1 cellular context compared by ENCODE assay signal in genomic region chr11:59197990-59198389, GRCh38.
TF ChIP-seq lines count a peak whose summit lies in the region.

No MANE protein-coding gene starts in this region.

TF ChIP-seq in HepG2, 621 proteins besides CTCF, POLR2A, EP300 and RAD21:
- no peak for TF ChIP-seq RFX1 (IDR thresholded peaks at IDR 0.05)
- no peak for TF ChIP-seq FOXA3 (CRISPR knock-in tag; IDR thresholded peaks at IDR 0.05)
- no peak for TF ChIP-seq DR1 (CRISPR knock-in tag; IDR thresholded peaks at IDR 0.05)
- TF ChIP-seq, protein P1, sequence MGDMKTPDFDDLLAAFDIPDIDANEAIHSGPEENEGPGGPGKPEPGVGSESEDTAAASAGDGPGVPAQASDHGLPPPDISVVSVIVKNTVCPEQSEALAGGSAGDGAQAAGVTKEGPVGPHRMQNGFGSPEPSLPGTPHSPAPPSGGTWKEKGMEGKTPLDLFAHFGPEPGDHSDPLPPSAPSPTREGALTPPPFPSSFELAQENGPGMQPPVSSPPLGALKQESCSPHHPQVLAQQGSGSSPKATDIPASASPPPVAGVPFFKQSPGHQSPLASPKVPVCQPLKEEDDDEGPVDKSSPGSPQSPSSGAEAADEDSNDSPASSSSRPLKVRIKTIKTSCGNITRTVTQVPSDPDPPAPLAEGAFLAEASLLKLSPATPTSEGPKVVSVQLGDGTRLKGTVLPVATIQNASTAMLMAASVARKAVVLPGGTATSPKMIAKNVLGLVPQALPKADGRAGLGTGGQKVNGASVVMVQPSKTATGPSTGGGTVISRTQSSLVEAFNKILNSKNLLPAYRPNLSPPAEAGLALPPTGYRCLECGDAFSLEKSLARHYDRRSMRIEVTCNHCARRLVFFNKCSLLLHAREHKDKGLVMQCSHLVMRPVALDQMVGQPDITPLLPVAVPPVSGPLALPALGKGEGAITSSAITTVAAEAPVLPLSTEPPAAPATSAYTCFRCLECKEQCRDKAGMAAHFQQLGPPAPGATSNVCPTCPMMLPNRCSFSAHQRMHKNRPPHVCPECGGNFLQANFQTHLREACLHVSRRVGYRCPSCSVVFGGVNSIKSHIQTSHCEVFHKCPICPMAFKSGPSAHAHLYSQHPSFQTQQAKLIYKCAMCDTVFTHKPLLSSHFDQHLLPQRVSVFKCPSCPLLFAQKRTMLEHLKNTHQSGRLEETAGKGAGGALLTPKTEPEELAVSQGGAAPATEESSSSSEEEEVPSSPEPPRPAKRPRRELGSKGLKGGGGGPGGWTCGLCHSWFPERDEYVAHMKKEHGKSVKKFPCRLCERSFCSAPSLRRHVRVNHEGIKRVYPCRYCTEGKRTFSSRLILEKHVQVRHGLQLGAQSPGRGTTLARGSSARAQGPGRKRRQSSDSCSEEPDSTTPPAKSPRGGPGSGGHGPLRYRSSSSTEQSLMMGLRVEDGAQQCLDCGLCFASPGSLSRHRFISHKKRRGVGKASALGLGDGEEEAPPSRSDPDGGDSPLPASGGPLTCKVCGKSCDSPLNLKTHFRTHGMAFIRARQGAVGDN (CRISPR knock-in tag; IDR thresholded peaks at IDR 0.05) = no peak
- TF ChIP-seq, protein P2, sequence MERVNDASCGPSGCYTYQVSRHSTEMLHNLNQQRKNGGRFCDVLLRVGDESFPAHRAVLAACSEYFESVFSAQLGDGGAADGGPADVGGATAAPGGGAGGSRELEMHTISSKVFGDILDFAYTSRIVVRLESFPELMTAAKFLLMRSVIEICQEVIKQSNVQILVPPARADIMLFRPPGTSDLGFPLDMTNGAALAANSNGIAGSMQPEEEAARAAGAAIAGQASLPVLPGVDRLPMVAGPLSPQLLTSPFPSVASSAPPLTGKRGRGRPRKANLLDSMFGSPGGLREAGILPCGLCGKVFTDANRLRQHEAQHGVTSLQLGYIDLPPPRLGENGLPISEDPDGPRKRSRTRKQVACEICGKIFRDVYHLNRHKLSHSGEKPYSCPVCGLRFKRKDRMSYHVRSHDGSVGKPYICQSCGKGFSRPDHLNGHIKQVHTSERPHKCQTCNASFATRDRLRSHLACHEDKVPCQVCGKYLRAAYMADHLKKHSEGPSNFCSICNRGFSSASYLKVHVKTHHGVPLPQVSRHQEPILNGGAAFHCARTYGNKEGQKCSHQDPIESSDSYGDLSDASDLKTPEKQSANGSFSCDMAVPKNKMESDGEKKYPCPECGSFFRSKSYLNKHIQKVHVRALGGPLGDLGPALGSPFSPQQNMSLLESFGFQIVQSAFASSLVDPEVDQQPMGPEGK (CRISPR knock-in tag; IDR thresholded peaks at IDR 0.05) = no peak
- TF ChIP-seq ZNF496 (CRISPR knock-in tag; IDR thresholded peaks at IDR 0.05; ENCODE audit: insufficient replicate concordance) = no peak
- TF ChIP-seq MAFG (CRISPR knock-in tag; IDR thresholded peaks at IDR 0.05) = no peak
- TF ChIP-seq IRF9 (CRISPR knock-in tag; IDR thresholded peaks at IDR 0.05; ENCODE audit: borderline replicate concordance) = no peak
- no peak for TF ChIP-seq ZFP41 (CRISPR knock-in tag; IDR thresholded peaks at IDR 0.05; ENCODE audit: borderline replicate concordance)
- TF ChIP-seq HDAC1 (CRISPR knock-in tag; IDR thresholded peaks at IDR 0.05) = no peak
- TF ChIP-seq JUN (CRISPR knock-in tag; IDR thresholded peaks at IDR 0.05) = no peak
- no peak for TF ChIP-seq ZC3H13 (CRISPR knock-in tag; IDR thresholded peaks at IDR 0.05)
